9 cellular contexts compared by ENCODE assay signal in the genomic region with DNA sequence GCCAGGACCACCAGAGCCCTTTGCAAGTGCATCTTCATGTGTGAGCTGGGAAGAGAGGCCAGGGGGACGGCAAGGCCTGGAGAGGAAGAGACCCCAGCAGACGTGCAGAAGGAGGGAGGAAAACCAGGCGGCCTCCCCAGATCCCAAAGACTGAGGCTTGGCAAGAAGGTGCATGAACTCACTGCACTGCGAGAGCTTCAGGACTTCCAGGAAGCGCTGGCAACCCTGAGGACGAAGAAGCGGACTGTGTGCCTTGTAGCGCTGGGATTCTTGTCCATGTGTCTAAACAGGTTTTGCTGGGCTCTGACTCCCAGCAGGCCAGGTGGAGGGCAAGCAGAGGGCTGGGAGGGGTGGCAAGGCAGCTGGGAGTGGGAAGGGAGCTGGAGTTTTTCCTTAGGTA.
DNase-seq lines count a peak whose midpoint lies in the region; ATAC-seq, FAIRE-seq and TF ChIP-seq lines count a peak whose summit lies in the region.
"Had no signal": no experiment of that assay in that cellular context is flagged by ENCODE, and none has a peak within 500 bp of the region (broad histone marks: within the 10 kb centered on the region; RNA-seq: fewer than 3 reads in every experiment).

No MANE protein-coding gene starts in this region.

- H3F3A ChIP-seq in Loucy (ENCODE audit: low read depth) = no peaks in the 10 kb centered on the region

- TF ChIP-seq CTCF in AG10803 (conservative IDR thresholded peaks at IDR 0.05; ENCODE audit: low read length) = no peak
- TF ChIP-seq CTCF in Loucy (conservative IDR thresholded peaks at IDR 0.05; ENCODE audit: low read length) = no peak
- no peak for TF ChIP-seq CTCF in coronary artery (IDR thresholded peaks at IDR 0.05)
- no peak for TF ChIP-seq CTCF in nephron (IDR thresholded peaks at IDR 0.05; ENCODE audit: unreplicated experiment in 3 of 3)

- H3K36me3 Mint-ChIP-seq in nephron (ENCODE audit: low read depth) = no peaks in the 10 kb centered on the region

- no peaks in the 10 kb centered on the region for H3K36me3 ChIP-seq in Loucy (ENCODE audit: insufficient read depth, low read length)

- H3K27me3 ChIP-seq in Loucy (ENCODE audit: insufficient read depth, low read length, poor library complexity, severe bottlenecking) = no peaks in the 10 kb centered on the region

- peak overlapping the region; percentile 83 to 90 (median 89) for H3K4me3 Mint-ChIP-seq in nephron

- H3K4me1 ChIP-seq in Loucy (ENCODE audit: insufficient read depth, low read length, poor library complexity, severe bottlenecking) = peaks cover 11% of the 10 kb centered on the region

- H3K79me2 ChIP-seq in Loucy (ENCODE audit: insufficient read depth, low read length) = no peaks in the 10 kb centered on the region

- no peaks in the 10 kb centered on the region for H4K20me1 ChIP-seq in Loucy (ENCODE audit: insufficient read depth, low read length, poor library complexity, severe bottlenecking)

- H3K9ac ChIP-seq in Loucy (ENCODE audit: low read depth, low read length, poor library complexity, severe bottlenecking) = peak overlapping the region; percentile 73

- H3K9me3 ChIP-seq in Loucy (ENCODE audit: insufficient read depth, low read depth, low read length) = no peaks in the 10 kb centered on the region

- no peak overlapping the region for H2AFZ ChIP-seq in Loucy (ENCODE audit: low read length)

- no peak for DNase-seq in AG10803 (ENCODE audit: low read depth)
- DNase-seq in coronary artery (ENCODE audit: low spot score) = no peak
- DNase-seq in stimulated activated CD4-positive, alpha-beta T cell treated with anti-CD3 and anti-CD28 coated beads, Interleukin-2, amount 100 ng/mL, for 48 hours = no peak
- DNase-seq in urothelium cell line (ENCODE audit: low spot score) = no peak
- DNase-seq in H54 (ENCODE audit: insufficient read length, low spot score) = no peak

- peak overlapping the region; percentile 91 to 96 (median 96) for H3K27ac Mint-ChIP-seq in nephron

- no peaks in the 10 kb centered on the region for H3K27me3 Mint-ChIP-seq in nephron (ENCODE audit: low read depth)

- peaks cover 80% of the 10 kb centered on the region for H3K4me1 Mint-ChIP-seq in nephron

- no peaks in the 10 kb centered on the region for H3K9me3 Mint-ChIP-seq in nephron

- H3K4me3 ChIP-seq in AG10803 (ENCODE audit: low read length) (peak overlapping the region; percentile 60), Loucy (ENCODE audit: low read length, poor library complexity, severe bottlenecking) (peak overlapping the region; percentile 87), coronary artery (peak overlapping the region; percentile 92)

- ATAC-seq in HG02759 (IDR thresholded peaks at IDR 0.05; ENCODE audit: unreplicated experiment) = no peak

- peak overlapping the region; percentile 82 for H3K4me2 ChIP-seq in Loucy (ENCODE audit: low read depth, low read length, poor library complexity, severe bottlenecking)

- H3K27ac ChIP-seq in coronary artery = peak overlapping the region; percentile 92 to 97
- H3K27ac ChIP-seq: HL-60 had no signal

- no peak for TF ChIP-seq POLR2A in H54 (IDR thresholded peaks at IDR 0.05; ENCODE audit: low read depth, low read length)

- no peaks in the 10 kb centered on the region for H3K9me2 ChIP-seq in Loucy (replicated peaks; ENCODE audit: low read depth, low read length)

- FAIRE-seq in urothelium cell line (lab: Jason Lieb, UNC) (no peak), H54 (lab: Jason Lieb, UNC) (no peak)
